Comparison of ENCODE assay signal across 9 cellular contexts in the genomic region with DNA sequence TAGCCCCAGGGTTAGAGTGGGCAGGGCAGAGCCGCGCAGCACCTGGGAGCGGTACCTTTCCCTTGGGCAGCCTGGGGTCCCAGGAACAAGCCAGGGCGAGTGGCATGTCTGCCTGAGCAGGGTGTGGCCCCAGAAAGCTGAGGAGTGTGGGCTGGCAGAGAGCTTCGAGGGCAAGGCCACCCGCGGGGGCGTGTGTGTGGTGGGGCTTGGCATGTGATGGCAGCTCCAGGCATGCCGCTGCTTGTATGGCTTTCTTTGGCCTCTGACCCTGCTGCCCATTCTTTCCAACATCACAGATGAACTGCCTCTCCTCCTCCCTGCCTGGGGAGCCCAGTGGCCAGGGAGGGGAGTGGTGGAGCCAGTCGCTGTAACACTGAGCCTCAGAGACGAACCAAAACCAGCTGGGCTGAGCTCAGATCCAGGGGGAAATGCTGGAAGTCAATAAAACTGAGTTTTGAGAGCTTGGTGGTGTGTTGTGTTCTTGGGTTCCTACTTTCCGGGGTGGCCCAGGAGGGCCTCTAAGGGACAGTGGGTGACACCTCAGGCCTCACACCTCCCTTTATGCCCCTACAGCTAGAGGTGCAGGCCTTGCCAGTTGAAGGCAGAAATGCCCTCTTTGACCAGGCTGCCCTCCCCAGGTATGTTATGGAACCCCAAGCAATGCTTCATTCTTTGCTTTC. TPM values are rescaled to one million over a fixed set of nuclear protein-coding genes. Genes with fewer than 3 reads are reported as not detected.
A peak's percentile ranks its signal among the peaks of the same experiment; 100 is the strongest.
DNase-seq lines count a peak whose midpoint lies in the region; TF ChIP-seq lines count a peak whose summit lies in the region.
"Had no signal": no experiment of that assay in that cellular context is flagged by ENCODE, and none has a peak within 500 bp of the region (broad histone marks: within the 10 kb centered on the region; RNA-seq: fewer than 3 reads in every experiment).

No MANE protein-coding gene starts in this region.

- H3K4me3 ChIP-seq in HUES6 (ENCODE audit: low read depth, low read length) (0 out of 2 replicates have a peak overlapping the region, but pooled peaks have one; percentile 21), dorsolateral prefrontal cortex (peak overlapping the region in 20 of 59 donors; percentile 0 to 90 (median 48)), neuronal stem cell (ENCODE audit: low read length in 2 of 2) (no peak overlapping the region)
- H3K4me3 ChIP-seq: Peyer's patch had no signal

- peak overlapping the region; percentile 97 for H2AK5ac ChIP-seq in neuronal stem cell (ENCODE audit: low read depth, low read length)

- peak in 6 of 56 donors; percentile 5 to 28 (median 7) for TF ChIP-seq CTCF in dorsolateral prefrontal cortex (IDR thresholded peaks at IDR 0.05 in 54 of 56, conservative IDR thresholded peaks at IDR 0.05 in 2 of 56; ENCODE audit: low read depth in 1 of 56, partially characterized antibody in 56 of 56)

- peak; percentile 70 for DNase-seq in Ammon's horn (ENCODE audit: low spot score)
- peak in 5 of 10 donors; percentile 46 to 64 (median 53) for DNase-seq in dorsolateral prefrontal cortex
- DNase-seq in neuronal stem cell (ENCODE audit: low spot score): no peak
- DNase-seq in GDM1 (lab: John Stamatoyannopoulos, UW): no peak
- no peak for DNase-seq in NCI-H510A treated with DMSO at 0.1 percent for 48 hours (lab: John Stamatoyannopoulos, UW)
- DNase-seq in NCI-H526 (lab: John Stamatoyannopoulos, UW): no peak
- DNase-seq in DMS153 treated with DMSO at 0.1 percent for 48 hours (lab: John Stamatoyannopoulos, UW; ENCODE audit: unreplicated experiment): no peak

- peak overlapping the region; percentile 91 for H3K23ac ChIP-seq in neuronal stem cell (ENCODE audit: low read depth, low read length, poor library complexity)

- no peak overlapping the region for H3K9ac ChIP-seq in HUES6 (ENCODE audit: low read length)
- peak overlapping the region; percentile 60 for H3K9ac ChIP-seq in neuronal stem cell (ENCODE audit: low read depth, low read length, poor library complexity)

- H2AFZ ChIP-seq in neuronal stem cell (ENCODE audit: low read length): no peak overlapping the region

- peaks cover 7% of the 10 kb centered on the region for H3K79me1 ChIP-seq in neuronal stem cell (ENCODE audit: low read depth, low read length)

- peak overlapping the region; percentile 81 for H2BK120ac ChIP-seq in neuronal stem cell (ENCODE audit: low read depth, low read length)

- H3K27me3 ChIP-seq in HUES6 (ENCODE audit: control insufficient read depth, insufficient read depth, low read length) (no peaks in the 10 kb centered on the region), dorsolateral prefrontal cortex (no peaks in the 10 kb centered on the region), neuronal stem cell (ENCODE audit: control insufficient read depth in 3 of 3, insufficient read depth in 3 of 3, low read depth in 1 of 3, low read length in 3 of 3) (peaks cover 0 to 5% (median 0%) of the 10 kb centered on the region in 3 experiments)
- H3K27me3 ChIP-seq: Peyer's patch had no signal

- H3K9me3 ChIP-seq in HUES6 (ENCODE audit: control insufficient read depth, insufficient read depth, low read depth, low read length) (no peaks in the 10 kb centered on the region), neuronal stem cell (replicated peaks in 1 of 2; ENCODE audit: control insufficient read depth in 2 of 2, insufficient read depth in 1 of 2, low read depth in 1 of 2, low read length in 2 of 2) (no peaks in the 10 kb centered on the region)
- H3K9me3 ChIP-seq: Peyer's patch had no signal

- H3K14ac ChIP-seq in neuronal stem cell (ENCODE audit: low read length): peak overlapping the region; percentile 97

- peak overlapping the region; percentile 97 for H3K18ac ChIP-seq in neuronal stem cell (ENCODE audit: low read length)

- H3K4me1 ChIP-seq in HUES6 (ENCODE audit: control insufficient read depth, insufficient read depth, low read length): peaks cover 11% of the 10 kb centered on the region
- H3K4me1 ChIP-seq in neuronal stem cell (ENCODE audit: control insufficient read depth in 2 of 2, insufficient read depth in 1 of 2, low read depth in 1 of 2, low read length in 2 of 2): peaks cover 6 to 7% of the 10 kb centered on the region in 2 donors

- H4K8ac ChIP-seq in neuronal stem cell (ENCODE audit: low read depth, low read length): peak overlapping the region; percentile 99

- H2BK5ac ChIP-seq in neuronal stem cell (ENCODE audit: low read length): peak overlapping the region; percentile 66

- no peak overlapping the region for H3K4me2 ChIP-seq in neuronal stem cell (ENCODE audit: insufficient read depth, low read length, poor library complexity, severe bottlenecking)

- intact Hi-C loops in dorsolateral prefrontal cortex (cut with DNase I): no loop called here

- peak overlapping the region; percentile 46 for H2BK12ac ChIP-seq in neuronal stem cell (ENCODE audit: low read length)

- H3K27ac ChIP-seq in HUES6 (ENCODE audit: low read depth, low read length) (no peak overlapping the region), dorsolateral prefrontal cortex (peak overlapping the region; percentile 66 to 100 (median 100)), neuronal stem cell (replicated peaks; ENCODE audit: low read length) (peak overlapping the region; percentile 37)
- H3K27ac ChIP-seq: Peyer's patch had no signal

- H3K36me3 ChIP-seq in HUES6 (ENCODE audit: control insufficient read depth, insufficient read depth, low read length) (peaks cover 22% of the 10 kb centered on the region), neuronal stem cell (replicated peaks in 1 of 2; ENCODE audit: control insufficient read depth in 2 of 2, insufficient read depth in 2 of 2, low read length in 2 of 2) (peaks cover 17 to 30% of the 10 kb centered on the region in 2 donors)

- peak overlapping the region; percentile 37 for H2BK15ac ChIP-seq in neuronal stem cell (ENCODE audit: low read length)

- no CpG with 5 or more reads among the region's 12 CpGs for WGBS in neuronal stem cell (ENCODE audit: extremely low coverage in 2 of 2, insufficient read length in 2 of 2, insufficient replicate concordance in 1 of 2), 2 donors

- H4K91ac ChIP-seq in neuronal stem cell (ENCODE audit: low read depth, low read length, poor library complexity): no peak overlapping the region

- H3K4ac ChIP-seq in neuronal stem cell (ENCODE audit: low read length): no peak overlapping the region

RNA-seq across cellular contexts. Expression of gene DNAJB2, which starts 7.4 kb away (rescaled TPM):
- 100 to 1,000 TPM; 197 to 638 (median 283) TPM for total RNA-seq in dorsolateral prefrontal cortex
- polyA plus RNA-seq in neuronal stem cell (2013, experiment 1 of 2): 39.6 TPM
- 39.1 TPM for polyA plus RNA-seq in neuronal stem cell (2013, experiment 2 of 2)

RNA-seq across cellular contexts. Expression of gene PTPRN, which starts 22.6 kb away (rescaled TPM):
- total RNA-seq in dorsolateral prefrontal cortex: 100 to 1,000 TPM in 119 of 120 experiments, 10 to 100 TPM in 1; 85.5 to 353 (median 259) TPM
- 0.36 TPM for polyA plus RNA-seq in neuronal stem cell (2013, experiment 1 of 2)
- polyA plus RNA-seq in neuronal stem cell (2013, experiment 2 of 2): 0.47 TPM

RNA-seq across cellular contexts. Expression of gene TUBA4A, which starts 32.9 kb away (rescaled TPM):
- 100 to 1,000 TPM in 118 of 120 experiments, 10 to 100 TPM in 2; 85.5 to 377 (median 243) TPM for total RNA-seq in dorsolateral prefrontal cortex
- polyA plus RNA-seq in neuronal stem cell (2013, experiment 1 of 2): 0.42 TPM
- polyA plus RNA-seq in neuronal stem cell (2013, experiment 2 of 2): 0.78 TPM

RNA-seq across cellular contexts. Expression of gene TUBA4B, which starts 33.5 kb away (rescaled TPM):
- total RNA-seq in dorsolateral prefrontal cortex: under 1 TPM in 7 of 120 experiments, not detected in 113; 0.36 to 0.56 (median 0.42) TPM
- not detected for polyA plus RNA-seq in neuronal stem cell (2013, experiment 1 of 2)
- not detected for polyA plus RNA-seq in neuronal stem cell (2013, experiment 2 of 2)
- total RNA-seq: Peyer's patch had no signal

RNA-seq across cellular contexts. Expression of gene STK16, which starts 41.3 kb away (rescaled TPM):
- total RNA-seq in dorsolateral prefrontal cortex: 10 to 100 TPM; 12.1 to 36.1 (median 21.5) TPM
- 19.8 TPM for polyA plus RNA-seq in neuronal stem cell (2013, experiment 1 of 2)
- polyA plus RNA-seq in neuronal stem cell (2013, experiment 2 of 2): 20.4 TPM
